ENCODE assay signal across 11 cellular contexts in the genomic region with DNA sequence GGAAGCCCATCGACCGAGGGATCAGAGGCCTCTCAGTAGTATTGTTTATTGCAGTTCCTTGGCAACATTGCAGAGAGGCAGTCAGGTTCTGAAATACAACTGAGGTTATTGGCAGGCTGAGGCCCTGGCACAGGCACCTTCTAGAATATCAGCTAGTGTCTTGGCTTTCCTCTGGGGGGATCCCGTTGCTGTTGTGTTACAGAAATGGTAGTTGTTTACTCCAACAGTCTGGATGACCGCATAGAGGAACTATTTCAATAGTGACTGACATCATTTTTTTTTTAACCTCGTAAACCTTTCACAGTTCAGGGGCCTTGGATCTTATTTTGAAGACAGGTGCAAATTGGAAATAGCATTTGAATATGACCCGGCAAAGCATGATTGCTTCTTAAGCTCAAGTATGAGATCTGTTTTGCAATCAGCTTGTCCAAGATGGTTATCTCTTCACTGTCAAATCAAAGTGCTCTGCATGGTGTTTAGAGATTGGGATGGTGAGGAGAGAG.
DNase-seq lines count a peak whose midpoint lies in the region; ATAC-seq, FAIRE-seq and TF ChIP-seq lines count a peak whose summit lies in the region.
"Had no signal": no experiment of that assay in that cellular context is flagged by ENCODE, and none has a peak within 500 bp of the region (broad histone marks: within the 10 kb centered on the region; RNA-seq: fewer than 3 reads in every experiment).

No MANE protein-coding gene starts in this region.

- H3K27ac ChIP-seq in small intestine (ENCODE audit: low read depth in 1 of 2, low read length in 1 of 2), result peak overlapping the region in 1 of 2 donors; percentile 18
- H3K27ac ChIP-seq: brain microvascular endothelial cell had no signal

- no peaks in the 10 kb centered on the region for H3K36me3 ChIP-seq in small intestine (ENCODE audit: control insufficient read depth in 2 of 2, insufficient read depth in 2 of 2, low read length in 2 of 2)

- peak overlapping the region; percentile 53 for H3K4me3 Mint-ChIP-seq in HFFc6
- no peak overlapping the region for H3K4me3 Mint-ChIP-seq in chondrocyte (ENCODE audit: unreplicated experiment)

- H3K4me3 ChIP-seq in small intestine (ENCODE audit: low read depth in 1 of 2, low read length in 2 of 2), result no peak overlapping the region

- H3K9me3 Mint-ChIP-seq in HFFc6 (no peaks in the 10 kb centered on the region), chondrocyte (ENCODE audit: low read depth) (no peaks in the 10 kb centered on the region)

- DNase-seq in HFFc6, result peak; percentile 11
- no peak for DNase-seq in chondrocyte (ENCODE audit: low spot score)
- DNase-seq in left kidney (ENCODE audit: low read depth, low spot score), result peak; percentile 65
- DNase-seq in small intestine, result peak; percentile 13
- no peak for DNase-seq in NCI-H69 (lab: John Stamatoyannopoulos, UW)
- DNase-seq in stimulated activated CD4-positive, alpha-beta T cell treated with anti-CD3 and anti-CD28 coated beads, Interleukin-1b, Interleukin-23, amount 100 ng/mL, for 48 hours, result no peak
- DNase-seq: brain microvascular endothelial cell, COR-L47, KG1 had no signal

- TF ChIP-seq CTCF in HFFc6 (IDR thresholded peaks at IDR 0.05) (no peak), chondrocyte (IDR thresholded peaks at IDR 0.05) (no peak)

- H3K9me3 ChIP-seq in small intestine (ENCODE audit: control insufficient read depth, low read depth), result no peaks in the 10 kb centered on the region

- H3K4me1 ChIP-seq in small intestine (ENCODE audit: control insufficient read depth in 2 of 2, insufficient read depth in 1 of 2, low read depth in 1 of 2, low read length in 1 of 2), result no peaks in the 10 kb centered on the region

- WGBS in small intestine, 3 donors, result 23 to 34% (median 26%) methylated on average over 6 of the region's 6 CpGs

- H3K4me1 Mint-ChIP-seq in HFFc6 (ENCODE audit: low read depth) (peaks cover 33% of the 10 kb centered on the region), chondrocyte (ENCODE audit: low read depth) (peaks cover 52% of the 10 kb centered on the region)

- ATAC-seq in HG03439 (IDR thresholded peaks at IDR 0.05; ENCODE audit: unreplicated experiment) (no peak), HG03378 (IDR thresholded peaks at IDR 0.05; ENCODE audit: unreplicated experiment) (no peak)

- H3K27me3 ChIP-seq in small intestine (ENCODE audit: control insufficient read depth in 2 of 2, insufficient read depth in 2 of 2, low read length in 2 of 2), result no peaks in the 10 kb centered on the region
- H3K27me3 ChIP-seq: brain microvascular endothelial cell had no signal

- FAIRE-seq in small intestine (lab: Jason Lieb, UNC), result no peak

- peak overlapping the region; percentile 84 for H3K27ac Mint-ChIP-seq in HFFc6
- H3K27ac Mint-ChIP-seq in chondrocyte (ENCODE audit: unreplicated experiment), result peak overlapping the region; percentile 72

- peaks cover 2% of the 10 kb centered on the region for H3K27me3 Mint-ChIP-seq in HFFc6 (ENCODE audit: insufficient read depth)
- H3K27me3 Mint-ChIP-seq in chondrocyte (ENCODE audit: low read depth), result no peaks in the 10 kb centered on the region

- H3K36me3 Mint-ChIP-seq in HFFc6 (ENCODE audit: low read depth), result peaks cover 50% of the 10 kb centered on the region
- peaks cover 34% of the 10 kb centered on the region for H3K36me3 Mint-ChIP-seq in chondrocyte (ENCODE audit: low read depth)

Comparison
In these comparisons a context has a peak if more than half of its experiments do, and no peak if none do; other contexts are left out.
1. DNase-seq: peak in HFFc6 (single experiment), left kidney (single experiment) and small intestine (single experiment); none in chondrocyte (single experiment), NCI-H69 (single experiment) and stimulated activated CD4-positive, alpha-beta T cell treated with anti-CD3 and anti-CD28 coated beads, Interleukin-1b, Interleukin-23, amount 100 ng/mL, for 48 hours (single experiment).